8 cellular contexts compared by ENCODE assay signal in genomic region chr16:19704321-19705130, GRCh38. TPM values are rescaled to one million over a fixed set of nuclear protein-coding genes. Genes with fewer than 3 reads are reported as not detected.
A peak's percentile ranks its signal among the peaks of the same experiment; 100 is the strongest.
DNase-seq lines count a peak whose midpoint lies in the region; ATAC-seq and TF ChIP-seq lines count a peak whose summit lies in the region.
"Had no signal": no experiment of that assay in that cellular context is flagged by ENCODE, and none has a peak within 500 bp of the region (broad histone marks: within the 10 kb centered on the region; RNA-seq: fewer than 3 reads in every experiment).

No MANE protein-coding gene starts in this region.

- POLR2A ChIA-PET in Caco-2 (lab: Charles Lee): no interaction called here

- H3K9me3 ChIP-seq in MG63 (no peaks in the 10 kb centered on the region), right lobe of liver (no peaks in the 10 kb centered on the region), upper lobe of left lung (no peaks in the 10 kb centered on the region), Caco-2 (no peaks in the 10 kb centered on the region)

- H3K27ac ChIP-seq in dorsolateral prefrontal cortex (peak overlapping the region in 57 of 59 donors; percentile 3 to 90 (median 58)), right lobe of liver (no peak overlapping the region), upper lobe of left lung (peak overlapping the region; percentile 74 to 88 (median 84))

- peak; percentile 69 for DNase-seq in MG63
- DNase-seq in dorsolateral prefrontal cortex: peak in 2 of 10 donors; percentile 9 to 38
- no peak for DNase-seq in right lobe of liver
- peak in 1 of 2 donors; percentile 59 for DNase-seq in upper lobe of left lung
- no peak for DNase-seq in Caco-2
- no peak for DNase-seq in activated effector memory CD4-positive, alpha-beta T cell treated with anti-CD3 and anti-CD28 coated beads, Interleukin-2, amount 50 U/mL, for 16 hours

- WGBS in right lobe of liver (ENCODE audit: insufficient coverage, low coverage, low lambda C conversion rate, missing lambda C conversion rate): 65% methylated on average over 10 of the region's 18 CpGs
- 58 to 63% methylated on average over 16 to 18 of the region's 18 CpGs for WGBS in upper lobe of left lung, 2 donors

- H3K4me3 ChIP-seq in MG63: no peak overlapping the region
- no peak overlapping the region for H3K4me3 ChIP-seq in dorsolateral prefrontal cortex
- H3K4me3 ChIP-seq in right lobe of liver: no peak overlapping the region
- no peak overlapping the region for H3K4me3 ChIP-seq in upper lobe of left lung
- H3K4me3 ChIP-seq in Caco-2 (ENCODE audit: low read depth, low read length): no peak overlapping the region

- H3K36me3 Mint-ChIP-seq in Caco-2 (ENCODE audit: insufficient read depth, unreplicated experiment): peaks cover 60% of the 10 kb centered on the region

- TF ChIP-seq POLR2A in right lobe of liver (IDR thresholded peaks at IDR 0.05): no peak
- TF ChIP-seq POLR2A in upper lobe of left lung (IDR thresholded peaks at IDR 0.05): no peak

- H3K36me3 ChIP-seq in MG63: peaks cover 81% of the 10 kb centered on the region
- H3K36me3 ChIP-seq in right lobe of liver: peaks cover 0 to 18% (median 6%) of the 10 kb centered on the region in 4 donors
- peaks cover 0 to 68% (median 12%) of the 10 kb centered on the region in 4 donors for H3K36me3 ChIP-seq in upper lobe of left lung
- H3K36me3 ChIP-seq in Caco-2 (ENCODE audit: control insufficient read depth, insufficient read depth, low read length): peaks cover 4% of the 10 kb centered on the region

- ATAC-seq in right lobe of liver (peak; percentile 19 to 62 (median 46)), upper lobe of left lung (ENCODE audit: low FRiP score in 2 of 2) (peak; percentile 75 to 77), HG02870 (IDR thresholded peaks at IDR 0.05; ENCODE audit: unreplicated experiment) (no peak)

- TF ChIP-seq EP300 in upper lobe of left lung (IDR thresholded peaks at IDR 0.05): peak in 1 of 4 donors; percentile 84

- peaks cover 10% of the 10 kb centered on the region for H3K4me1 Mint-ChIP-seq in Caco-2 (ENCODE audit: low read depth, unreplicated experiment)

- H3K9me3 Mint-ChIP-seq in Caco-2 (ENCODE audit: unreplicated experiment): no peaks in the 10 kb centered on the region

- CTCF ChIA-PET in Caco-2 (lab: Charles Lee): no interaction called here

- no peaks in the 10 kb centered on the region for H3K27me3 Mint-ChIP-seq in Caco-2 (ENCODE audit: insufficient read depth, unreplicated experiment)
- H3K27me3 Mint-ChIP-seq: activated naive CD8-positive, alpha-beta T cell had no signal

- H3K27ac Mint-ChIP-seq in Caco-2 (ENCODE audit: unreplicated experiment): no peak overlapping the region

- H3K4me3 Mint-ChIP-seq in Caco-2 (ENCODE audit: unreplicated experiment): no peak overlapping the region
- H3K4me3 Mint-ChIP-seq: activated naive CD8-positive, alpha-beta T cell had no signal

- H3K4me1 ChIP-seq in right lobe of liver: peaks cover 0 to 14% (median 5%) of the 10 kb centered on the region in 4 donors
- peaks cover 26 to 38% (median 28%) of the 10 kb centered on the region in 4 donors for H3K4me1 ChIP-seq in upper lobe of left lung
- H3K4me1 ChIP-seq in Caco-2: peaks cover 11% of the 10 kb centered on the region

- intact Hi-C loops in dorsolateral prefrontal cortex (cut with DNase I): no loop called here
- intact Hi-C loops in right lobe of liver (cut with DNase I): no loop called here
- intact Hi-C loops in Caco-2 (cut with micrococcal nuclease; ENCODE audit: unreplicated experiment): no loop called here

- TF ChIP-seq CTCF in dorsolateral prefrontal cortex (IDR thresholded peaks at IDR 0.05 in 54 of 56, conservative IDR thresholded peaks at IDR 0.05 in 2 of 56; ENCODE audit: low read depth in 1 of 56, partially characterized antibody in 56 of 56) (no peak), right lobe of liver (IDR thresholded peaks at IDR 0.05) (no peak), upper lobe of left lung (IDR thresholded peaks at IDR 0.05) (no peak), Caco-2 (IDR thresholded peaks at IDR 0.05; ENCODE audit: insufficient read depth in 1 of 2, low read depth in 1 of 2, low read length in 1 of 2, severe bottlenecking in 1 of 2, unreplicated experiment in 1 of 2) (no peak)

- H3K27me3 ChIP-seq in MG63 (no peaks in the 10 kb centered on the region), dorsolateral prefrontal cortex (no peaks in the 10 kb centered on the region), right lobe of liver (no peaks in the 10 kb centered on the region), upper lobe of left lung (no peaks in the 10 kb centered on the region), Caco-2 (replicated peaks; ENCODE audit: control insufficient read depth, insufficient read depth, low read length) (no peaks in the 10 kb centered on the region)

- BruUV-seq in Caco-2 (replicated peaks; lab: Mats Ljungman, UMichigan): no TSS peak

RNA-seq across cellular contexts. Expression of gene KNOP1, which starts 13.5 kb away (rescaled TPM):
- total RNA-seq in MG63 (2014; rRNA removed; shearing (Covaris generic); ENCODE audit: low replicate concordance): 15.1 and 15.2 TPM in 2 replicates
- total RNA-seq in dorsolateral prefrontal cortex (10 to 100 TPM; 13.0 to 94.8 (median 30.2) TPM), right lobe of liver (1 to 10 TPM; 3.4 to 9.4 (median 7.3) TPM), upper lobe of left lung (10 to 100 TPM in 4 of 6 donors, 1 to 10 TPM in 2; 4.4 to 23.3 (median 12.1) TPM), Caco-2 (2022) (29.3 and 31.4 TPM in 2 replicates)

RNA-seq across cellular contexts. Expression of gene IQCK, which starts 13.5 kb away (rescaled TPM):
- 7.1 and 11.6 TPM in 2 replicates for total RNA-seq in MG63 (2014; rRNA removed; shearing (Covaris generic); ENCODE audit: low replicate concordance)
- total RNA-seq in dorsolateral prefrontal cortex (10 to 100 TPM; 13.2 to 40.2 (median 23.3) TPM), right lobe of liver (1 to 10 TPM; 2.0 to 4.7 (median 3.9) TPM), upper lobe of left lung (10 to 100 TPM in 5 of 6 donors, 1 to 10 TPM in 1; 9.3 to 50.3 (median 18.3) TPM), Caco-2 (2022) (1.7 and 2.0 TPM in 2 replicates)

Comparison
In these comparisons a context has a peak if more than half of its experiments do, and no peak if none do; other contexts are left out.
1. H3K27ac ChIP-seq: peak in dorsolateral prefrontal cortex (57 of 59) and upper lobe of left lung (4 of 4); none in right lobe of liver (0 of 3).